In genomic region chr21:29196664-29197052, GRCh38 we compare ENCODE assay signal across 8 cellular contexts.
DNase-seq lines count a peak whose midpoint lies in the region; ATAC-seq and TF ChIP-seq lines count a peak whose summit lies in the region.

No MANE protein-coding gene starts in this region.

- peaks cover 21% of the 10 kb centered on the region for H3K36me3 Mint-ChIP-seq in activated CD4-positive, alpha-beta memory T cell treated with anti-CD3 and anti-CD28 coated beads for 36 hours
- H3K36me3 Mint-ChIP-seq in naive thymus-derived CD4-positive, alpha-beta T cell: peaks cover 0 to 40% (median 9%) of the 10 kb centered on the region in 5 donors

- ATAC-seq in GM18498 (IDR thresholded peaks at IDR 0.05; ENCODE audit: unreplicated experiment): peak; percentile 20
- ATAC-seq in HG02642 (IDR thresholded peaks at IDR 0.05; ENCODE audit: poor library complexity, unreplicated experiment): peak; percentile 14
- ATAC-seq in naive thymus-derived CD4-positive, alpha-beta T cell: peak; percentile 18
- no peak for ATAC-seq in GM19324 (IDR thresholded peaks at IDR 0.05; ENCODE audit: low FRiP score, unreplicated experiment)

- TF ChIP-seq POLR2A in thyroid gland (IDR thresholded peaks at IDR 0.05): no peak

- no peak overlapping the region for H3K27ac ChIP-seq in naive thymus-derived CD4-positive, alpha-beta T cell (ENCODE audit: low read depth, low read length)
- no peak overlapping the region for H3K27ac ChIP-seq in substantia nigra (ENCODE audit: low read depth, low read length, poor library complexity, severe bottlenecking)
- peak overlapping the region in 1 of 3 donors; percentile 3 for H3K27ac ChIP-seq in thyroid gland

- no peaks in the 10 kb centered on the region for H3K27me3 ChIP-seq in naive thymus-derived CD4-positive, alpha-beta T cell (ENCODE audit: control insufficient read depth in 2 of 2, insufficient read depth in 2 of 2, low read length in 2 of 2)
- no peaks in the 10 kb centered on the region for H3K27me3 ChIP-seq in thyroid gland

- POLR2A ChIA-PET in activated CD4-positive, alpha-beta memory T cell treated with anti-CD3 and anti-CD28 coated beads for 36 hours (lab: Charles Lee): interaction anchor here (1.3 to 1.4 kb wide), 2 partner anchors 37 to 103 kb away, joined by 4 read pairs; no protein-coding TSS in a partner anchor
- POLR2A ChIA-PET in naive thymus-derived CD4-positive, alpha-beta T cell (lab: Charles Lee): interaction anchor here (0.6 kb wide), 1 partner anchor 109 kb away, joined by 3 read pairs; no protein-coding TSS in a partner anchor

- H3K9me3 Mint-ChIP-seq in activated CD4-positive, alpha-beta memory T cell treated with anti-CD3 and anti-CD28 coated beads for 36 hours: peaks cover 34% of the 10 kb centered on the region
- peaks cover 5 to 48% (median 24%) of the 10 kb centered on the region in 11 donors for H3K9me3 Mint-ChIP-seq in naive thymus-derived CD4-positive, alpha-beta T cell

- TF ChIP-seq CTCF in thyroid gland (IDR thresholded peaks at IDR 0.05): no peak

- H3K9me3 ChIP-seq in naive thymus-derived CD4-positive, alpha-beta T cell (ENCODE audit: control insufficient read depth in 2 of 3, low read length in 3 of 3): peaks cover 0 to 7% (median 0%) of the 10 kb centered on the region in 3 experiments
- H3K9me3 ChIP-seq in thyroid gland: no peaks in the 10 kb centered on the region

- peak overlapping the region; percentile 70 for H3K4me3 Mint-ChIP-seq in activated CD4-positive, alpha-beta memory T cell treated with anti-CD3 and anti-CD28 coated beads for 36 hours
- peak overlapping the region; percentile 63 to 92 (median 82) for H3K4me3 Mint-ChIP-seq in naive thymus-derived CD4-positive, alpha-beta T cell

- H3K27ac Mint-ChIP-seq in activated CD4-positive, alpha-beta memory T cell treated with anti-CD3 and anti-CD28 coated beads for 36 hours: peak overlapping the region; percentile 80
- H3K27ac Mint-ChIP-seq in naive thymus-derived CD4-positive, alpha-beta T cell: peak overlapping the region; percentile 51 to 88 (median 84)

- intact Hi-C loops in activated CD4-positive, alpha-beta memory T cell treated with anti-CD3 and anti-CD28 coated beads for 36 hours (cut with micrococcal nuclease): loop anchor here (1.0 to 2.0 kb wide), 7 partner anchors 12 to 428 kb away; partner anchors contain the start of gene CCT8
- intact Hi-C loops in naive thymus-derived CD4-positive, alpha-beta T cell (cut with micrococcal nuclease): loop anchor here (1.0 to 10.0 kb wide), 12 partner anchors 12 to 362 kb away; partner anchors contain the start of genes CCT8 (in 2 of the 2) and USP16 (in 1 of the 2)
- intact Hi-C loops in thyroid gland (cut with DNase I): no loop called here

- H3K36me3 ChIP-seq in naive thymus-derived CD4-positive, alpha-beta T cell (ENCODE audit: control insufficient read depth in 2 of 3, insufficient read depth in 3 of 3, low read length in 3 of 3): no peaks in the 10 kb centered on the region
- no peaks in the 10 kb centered on the region for H3K36me3 ChIP-seq in thyroid gland

- 62 to 68% methylated on average over 5 of the region's 5 CpGs for WGBS in thyroid gland, 2 donors

- peak overlapping the region; percentile 30 for H3K4me3 ChIP-seq in naive thymus-derived CD4-positive, alpha-beta T cell (ENCODE audit: low read length)
- no peak overlapping the region for H3K4me3 ChIP-seq in thyroid gland (replicated peaks in 1 of 3)

- peaks cover 34% of the 10 kb centered on the region for H3K4me1 Mint-ChIP-seq in activated CD4-positive, alpha-beta memory T cell treated with anti-CD3 and anti-CD28 coated beads for 36 hours (ENCODE audit: low read depth)
- H3K4me1 Mint-ChIP-seq in naive thymus-derived CD4-positive, alpha-beta T cell: peaks cover 10 to 40% (median 24%) of the 10 kb centered on the region in 7 donors

- H3K4me1 ChIP-seq in naive thymus-derived CD4-positive, alpha-beta T cell (ENCODE audit: control insufficient read depth in 2 of 2, insufficient read depth in 2 of 2, low read length in 2 of 2): peaks cover 0 to 2% of the 10 kb centered on the region in 2 donors
- H3K4me1 ChIP-seq in thyroid gland: peaks cover 0 to 3% of the 10 kb centered on the region in 2 donors

- CTCF ChIA-PET in activated CD4-positive, alpha-beta memory T cell treated with anti-CD3 and anti-CD28 coated beads for 36 hours (lab: Charles Lee): interaction anchor here (0.7 to 1.5 kb wide), 10 partner anchors 9 to 168 kb away, joined by 3 to 7 read pairs (median 4); no protein-coding TSS in a partner anchor
- CTCF ChIA-PET in naive thymus-derived CD4-positive, alpha-beta T cell (lab: Charles Lee): interaction anchor here (0.7 kb wide), 1 partner anchor 348 kb away, joined by 4 read pairs; no protein-coding TSS in a partner anchor

- no peak for DNase-seq in activated CD4-positive, alpha-beta memory T cell treated with anti-CD3 and anti-CD28 coated beads for 36 hours
- no peak for DNase-seq in naive thymus-derived CD4-positive, alpha-beta T cell
- DNase-seq in substantia nigra (lab: John Stamatoyannopoulos, UW) (no peak), NCI-H526 (lab: John Stamatoyannopoulos, UW) (no peak), thyroid gland (no peak)

- H3K27me3 Mint-ChIP-seq in activated CD4-positive, alpha-beta memory T cell treated with anti-CD3 and anti-CD28 coated beads for 36 hours: peaks cover under 1% of the 10 kb centered on the region
- no peaks in the 10 kb centered on the region for H3K27me3 Mint-ChIP-seq in naive thymus-derived CD4-positive, alpha-beta T cell
